In the genomic region with DNA sequence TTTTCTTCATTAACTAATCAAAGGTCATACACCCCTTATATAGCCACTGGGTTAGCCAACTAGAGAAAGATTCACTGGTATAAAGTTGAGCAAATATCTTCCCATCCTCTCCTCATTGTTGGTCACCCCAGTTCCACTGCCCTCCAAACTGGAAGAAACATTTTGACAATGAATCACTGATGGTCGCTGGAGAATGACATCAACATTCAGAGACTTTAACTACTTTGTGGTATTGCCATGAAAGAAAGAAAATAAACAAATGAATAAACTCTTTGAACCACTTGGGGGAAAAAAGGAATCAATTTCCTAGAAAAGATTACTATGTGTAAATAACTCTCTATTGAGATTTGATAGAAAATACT, we compare ENCODE assay signal across 17 cellular contexts. TPM values are rescaled to one million over a fixed set of nuclear protein-coding genes. Genes with fewer than 3 reads are reported as not detected.
A peak's percentile ranks its signal among the peaks of the same experiment; 100 is the strongest.
DNase-seq lines count a peak whose midpoint lies in the region; ATAC-seq and TF ChIP-seq lines count a peak whose summit lies in the region.
"Had no signal": no experiment of that assay in that cellular context is flagged by ENCODE, and none has a peak within 500 bp of the region (broad histone marks: within the 10 kb centered on the region; RNA-seq: fewer than 3 reads in every experiment).

No MANE protein-coding gene starts in this region.

- peaks cover 31% of the 10 kb centered on the region for H3K4me1 Mint-ChIP-seq in activated naive CD8-positive, alpha-beta T cell treated with anti-CD3 and anti-CD28 coated beads, Interleukin-2, amount 50 U/mL, for 24 hours

- 0 out of 2 replicates have a peak overlapping the region, but pooled peaks have one; percentile 93 for H3K27ac ChIP-seq in HUES64 (ENCODE audit: low read depth, low read length)
- H3K27ac ChIP-seq: uterus had no signal

- no peak overlapping the region for H3K4me3 Mint-ChIP-seq in activated naive CD8-positive, alpha-beta T cell treated with anti-CD3 and anti-CD28 coated beads, Interleukin-2, amount 50 U/mL, for 24 hours
- H3K4me3 Mint-ChIP-seq: B cell, brain had no signal

- no peaks in the 10 kb centered on the region for H3K9me3 ChIP-seq in HUES64 (ENCODE audit: insufficient read depth, low read depth, low read length)
- H3K9me3 ChIP-seq: uterus had no signal

- WGBS in HUES64 = 91% methylated on average over 1 of the region's 1 CpG

- TF ChIP-seq CTCF in AG10803 (conservative IDR thresholded peaks at IDR 0.05; ENCODE audit: low read length) (no peak), astrocyte of the cerebellum (IDR thresholded peaks at IDR 0.05; ENCODE audit: low read depth, low read length, missing control alignments) (no peak)

- H3K36me3 ChIP-seq in HUES64 (ENCODE audit: insufficient read depth, low read length) = no peaks in the 10 kb centered on the region
- H3K36me3 ChIP-seq: uterus had no signal

- H3K4me3 ChIP-seq in AG10803 (ENCODE audit: low read length) (no peak overlapping the region), HUES64 (ENCODE audit: low read length) (no peak overlapping the region), astrocyte of the cerebellum (ENCODE audit: low read depth, low read length) (no peak overlapping the region)
- H3K4me3 ChIP-seq: uterus had no signal

- H3K27me3 Mint-ChIP-seq in activated naive CD8-positive, alpha-beta T cell treated with anti-CD3 and anti-CD28 coated beads, Interleukin-2, amount 50 U/mL, for 24 hours = no peaks in the 10 kb centered on the region
- H3K27me3 Mint-ChIP-seq: B cell, brain had no signal

- peak; percentile 69 for DNase-seq in AG10803 (ENCODE audit: low read depth)
- peak; percentile 42 for DNase-seq in astrocyte of the cerebellum (ENCODE audit: low read depth)
- DNase-seq in iris pigment epithelial cell (ENCODE audit: low read depth) = peak; percentile 79
- no peak for DNase-seq in SW480 (ENCODE audit: low spot score)
- DNase-seq in midbrain (lab: John Stamatoyannopoulos, UW) = no peak
- no peak for DNase-seq in activated naive CD8-positive, alpha-beta T cell treated with anti-CD3 and anti-CD28 coated beads, Interleukin-2, amount 50 U/mL, for 24 hours
- no peak for DNase-seq in germinal center (ENCODE audit: low spot score)
- DNase-seq: activated CD4-positive, CD25-positive, alpha-beta regulatory T cell treated with anti-CD3 and anti-CD28 coated beads, Interleukin-2, amount 50 U/mL, for 72 hours; DMS79; H7; KBM-7; NCI-H2029 treated with DMSO at 0.1 percent for 48 hours; posterior cingulate gyrus; uterus had no signal

- ATAC-seq in activated naive CD8-positive, alpha-beta T cell treated with anti-CD3 and anti-CD28 coated beads, Interleukin-2, amount 50 U/mL, for 24 hours = no peak

- no peaks in the 10 kb centered on the region for H3K9me3 Mint-ChIP-seq in activated naive CD8-positive, alpha-beta T cell treated with anti-CD3 and anti-CD28 coated beads, Interleukin-2, amount 50 U/mL, for 24 hours
- H3K9me3 Mint-ChIP-seq: brain had no signal

- H3K4me1 ChIP-seq in HUES64 (ENCODE audit: insufficient read depth, low read length) = peaks cover 46% of the 10 kb centered on the region
- H3K4me1 ChIP-seq: uterus had no signal

- in situ Hi-C loops in astrocyte of the cerebellum (cut with HindIII; ENCODE audit: low sequenced_read_pairs) = loop anchor here (25.0 kb wide), 1 partner anchor 128 kb away; no protein-coding TSS in a partner anchor

- H3K9ac ChIP-seq in HUES64 (ENCODE audit: low read depth, low read length) = no peak overlapping the region

- peaks cover 19% of the 10 kb centered on the region for H3K36me3 Mint-ChIP-seq in activated naive CD8-positive, alpha-beta T cell treated with anti-CD3 and anti-CD28 coated beads, Interleukin-2, amount 50 U/mL, for 24 hours (ENCODE audit: low read depth)

- no peak overlapping the region for H3K27ac Mint-ChIP-seq in activated naive CD8-positive, alpha-beta T cell treated with anti-CD3 and anti-CD28 coated beads, Interleukin-2, amount 50 U/mL, for 24 hours
- H3K27ac Mint-ChIP-seq: B cell, brain had no signal

- no peaks in the 10 kb centered on the region for H3K27me3 ChIP-seq in HUES64 (ENCODE audit: insufficient read depth, low read length)
- H3K27me3 ChIP-seq: uterus had no signal

RNA-seq across cellular contexts. Expression of a gene that starts 23.4 kb away (rescaled TPM):
- polyA plus RNA-seq in HUES64 (2013, experiment 1 of 2) = 58.5 TPM
- 58.5 TPM for polyA plus RNA-seq in HUES64 (2013, experiment 2 of 2)

Comparison
In these comparisons a context has a peak if more than half of its experiments do, and no peak if none do; other contexts are left out.
1. DNase-seq: peak in AG10803 (single experiment), astrocyte of the cerebellum (single experiment) and iris pigment epithelial cell (single experiment); none in SW480 (single experiment), midbrain (single experiment), activated naive CD8-positive, alpha-beta T cell treated with anti-CD3 and anti-CD28 coated beads, Interleukin-2, amount 50 U/mL, for 24 hours (single experiment) and germinal center (single experiment).